Comparison of ENCODE assay signal across 16 cellular contexts in genomic region chr10:27899058-27899457, GRCh38.
"Had no signal": no experiment of that assay in that cellular context is flagged by ENCODE, and none has a peak within 500 bp of the region (broad histone marks: within the 10 kb centered on the region; RNA-seq: fewer than 3 reads in every experiment).

No MANE protein-coding gene starts in this region.

- H3K4me3 ChIP-seq: esophagus squamous epithelium, heart right ventricle, left lung, lower lobe of right lung, right atrium auricular region, suprapubic skin, tibial artery had no signal

- H3K4me1 ChIP-seq: esophagus squamous epithelium, heart right ventricle, left lung, lower lobe of right lung, right atrium auricular region, suprapubic skin, tibial artery had no signal

- H3K9me3 ChIP-seq: esophagus squamous epithelium, lower lobe of right lung, suprapubic skin had no signal

- H3K27me3 ChIP-seq: heart right ventricle, left lung, right atrium auricular region, suprapubic skin, tibial artery had no signal

- FAIRE-seq: colon had no signal

- H3K36me3 ChIP-seq: esophagus squamous epithelium, heart right ventricle, left lung, lower lobe of right lung, right atrium auricular region, suprapubic skin, tibial artery had no signal

- DNase-seq: activated CD4-positive, alpha-beta T cell treated with anti-CD3 and anti-CD28 coated beads, Interleukin-2, amount 50 U/mL, for 4 hours; activated CD4-positive, CD25-positive, alpha-beta regulatory T cell; activated naive CD4-positive, alpha-beta T cell treated with Interleukin-2 at 50 U/mL for 16 hours; anterior cingulate cortex; effector CD4-positive, alpha-beta T cell; esophagus squamous epithelium; foreskin melanocyte; heart right ventricle; kidney glomerular epithelial cell; mesenchymal stem cell; tibial artery had no signal

- H3K27ac ChIP-seq: esophagus squamous epithelium, heart right ventricle, left lung, lower lobe of right lung, right atrium auricular region, suprapubic skin, tibial artery had no signal
